1 cellular context compared by ENCODE assay signal in genomic region chr6:137810554-137811120, GRCh38.
TF ChIP-seq lines count a peak whose summit lies in the region.

No MANE protein-coding gene starts in this region.

TF ChIP-seq in K562, 482 proteins besides CTCF, POLR2A, EP300 and RAD21 (continued from another document):
- no peak for TF ChIP-seq ATF6 (CRISPR knock-in tag; IDR thresholded peaks at IDR 0.05)
- TF ChIP-seq ARID3B (CRISPR knock-in tag; IDR thresholded peaks at IDR 0.05; ENCODE audit: borderline replicate concordance): no peak
- TF ChIP-seq TFAM (CRISPR knock-in tag; conservative IDR thresholded peaks at IDR 0.05): no peak
- TF ChIP-seq, protein P1, sequence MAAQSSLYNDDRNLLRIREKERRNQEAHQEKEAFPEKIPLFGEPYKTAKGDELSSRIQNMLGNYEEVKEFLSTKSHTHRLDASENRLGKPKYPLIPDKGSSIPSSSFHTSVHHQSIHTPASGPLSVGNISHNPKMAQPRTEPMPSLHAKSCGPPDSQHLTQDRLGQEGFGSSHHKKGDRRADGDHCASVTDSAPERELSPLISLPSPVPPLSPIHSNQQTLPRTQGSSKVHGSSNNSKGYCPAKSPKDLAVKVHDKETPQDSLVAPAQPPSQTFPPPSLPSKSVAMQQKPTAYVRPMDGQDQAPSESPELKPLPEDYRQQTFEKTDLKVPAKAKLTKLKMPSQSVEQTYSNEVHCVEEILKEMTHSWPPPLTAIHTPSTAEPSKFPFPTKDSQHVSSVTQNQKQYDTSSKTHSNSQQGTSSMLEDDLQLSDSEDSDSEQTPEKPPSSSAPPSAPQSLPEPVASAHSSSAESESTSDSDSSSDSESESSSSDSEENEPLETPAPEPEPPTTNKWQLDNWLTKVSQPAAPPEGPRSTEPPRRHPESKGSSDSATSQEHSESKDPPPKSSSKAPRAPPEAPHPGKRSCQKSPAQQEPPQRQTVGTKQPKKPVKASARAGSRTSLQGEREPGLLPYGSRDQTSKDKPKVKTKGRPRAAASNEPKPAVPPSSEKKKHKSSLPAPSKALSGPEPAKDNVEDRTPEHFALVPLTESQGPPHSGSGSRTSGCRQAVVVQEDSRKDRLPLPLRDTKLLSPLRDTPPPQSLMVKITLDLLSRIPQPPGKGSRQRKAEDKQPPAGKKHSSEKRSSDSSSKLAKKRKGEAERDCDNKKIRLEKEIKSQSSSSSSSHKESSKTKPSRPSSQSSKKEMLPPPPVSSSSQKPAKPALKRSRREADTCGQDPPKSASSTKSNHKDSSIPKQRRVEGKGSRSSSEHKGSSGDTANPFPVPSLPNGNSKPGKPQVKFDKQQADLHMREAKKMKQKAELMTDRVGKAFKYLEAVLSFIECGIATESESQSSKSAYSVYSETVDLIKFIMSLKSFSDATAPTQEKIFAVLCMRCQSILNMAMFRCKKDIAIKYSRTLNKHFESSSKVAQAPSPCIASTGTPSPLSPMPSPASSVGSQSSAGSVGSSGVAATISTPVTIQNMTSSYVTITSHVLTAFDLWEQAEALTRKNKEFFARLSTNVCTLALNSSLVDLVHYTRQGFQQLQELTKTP (IDR thresholded peaks at IDR 0.05; ENCODE audit: low read depth in 1 of 2, partially characterized antibody in 2 of 2): no peak
- no peak for TF ChIP-seq TARDBP (IDR thresholded peaks at IDR 0.05)
- no peak for TF ChIP-seq PHF21A (IDR thresholded peaks at IDR 0.05; ENCODE audit: borderline replicate concordance, low read depth)
- TF ChIP-seq, protein P2, sequence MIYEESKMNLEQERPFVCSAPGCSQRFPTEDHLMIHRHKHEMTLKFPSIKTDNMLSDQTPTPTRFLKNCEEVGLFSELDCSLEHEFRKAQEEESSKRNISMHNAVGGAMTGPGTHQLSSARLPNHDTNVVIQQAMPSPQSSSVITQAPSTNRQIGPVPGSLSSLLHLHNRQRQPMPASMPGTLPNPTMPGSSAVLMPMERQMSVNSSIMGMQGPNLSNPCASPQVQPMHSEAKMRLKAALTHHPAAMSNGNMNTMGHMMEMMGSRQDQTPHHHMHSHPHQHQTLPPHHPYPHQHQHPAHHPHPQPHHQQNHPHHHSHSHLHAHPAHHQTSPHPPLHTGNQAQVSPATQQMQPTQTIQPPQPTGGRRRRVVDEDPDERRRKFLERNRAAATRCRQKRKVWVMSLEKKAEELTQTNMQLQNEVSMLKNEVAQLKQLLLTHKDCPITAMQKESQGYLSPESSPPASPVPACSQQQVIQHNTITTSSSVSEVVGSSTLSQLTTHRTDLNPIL (CRISPR knock-in tag; IDR thresholded peaks at IDR 0.05): no peak
- no peak for TF ChIP-seq PTRF (tag; IDR thresholded peaks at IDR 0.05)
- 0 out of 2 replicates have a peak, but pooled peaks have one; percentile 7 for TF ChIP-seq ZNF121 (CRISPR knock-in tag; conservative IDR thresholded peaks at IDR 0.05)
- TF ChIP-seq BRD9 (IDR thresholded peaks at IDR 0.05; ENCODE audit: low read depth, partially characterized antibody): peak; percentile 55
- TF ChIP-seq ZMIZ1 (IDR thresholded peaks at IDR 0.05; ENCODE audit: low read depth in 2 of 2, low read length in 2 of 2): no peak
- peak; percentile 67 for TF ChIP-seq CBFA2T3 (IDR thresholded peaks at IDR 0.05)
- TF ChIP-seq CBFA2T2 (conservative IDR thresholded peaks at IDR 0.05): peak; percentile 27; the same call in 1 of the 2 replicates
- TF ChIP-seq TAL1 (IDR thresholded peaks at IDR 0.05): peak; percentile 24; the same call in 1 of the 2 replicates
- TF ChIP-seq ZNF165 (CRISPR knock-in tag; IDR thresholded peaks at IDR 0.05; ENCODE audit: borderline replicate concordance): no peak
- no peak for TF ChIP-seq LCOR (CRISPR knock-in tag; IDR thresholded peaks at IDR 0.05)
- TF ChIP-seq RBFOX2 (IDR thresholded peaks at IDR 0.05; ENCODE audit: low read depth, low read length): no peak
- peak; percentile 100 for TF ChIP-seq CHD4 (IDR thresholded peaks at IDR 0.05; ENCODE audit: insufficient read depth, insufficient replicate concordance, low read depth, low read length, poor library complexity, severe bottlenecking)
